In the genomic region with DNA sequence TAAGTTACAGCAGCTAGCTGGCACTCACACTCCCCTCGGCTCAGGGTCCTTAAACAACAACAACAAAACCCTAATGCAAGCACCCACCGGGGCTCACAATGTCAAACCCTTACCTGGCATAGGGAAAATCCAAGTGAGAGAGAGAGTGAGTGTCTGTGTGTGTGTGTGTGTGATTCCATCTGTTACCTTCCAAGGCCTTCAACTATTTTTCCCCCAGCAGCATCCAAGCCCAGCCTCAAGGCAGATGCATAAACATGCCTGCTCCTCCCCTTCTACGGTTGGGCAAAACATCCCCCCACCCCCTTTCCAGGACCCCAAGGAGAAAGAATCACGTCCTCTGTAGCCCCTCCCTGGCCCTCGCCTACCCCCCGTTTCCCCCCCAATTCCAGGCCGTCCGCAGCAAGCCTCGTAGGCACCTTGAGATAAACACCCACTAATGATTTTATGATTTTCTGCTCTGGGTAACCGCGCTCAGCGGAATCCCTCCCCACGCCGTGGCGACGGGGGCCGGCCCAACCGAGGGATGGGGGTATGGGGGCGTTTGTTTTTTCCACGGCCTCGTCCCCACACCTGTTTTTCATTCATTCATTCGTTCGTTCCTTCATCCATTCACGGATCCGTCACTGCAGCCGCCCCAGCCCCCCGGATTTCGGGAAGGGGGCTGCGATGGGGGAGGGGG, we compare ENCODE assay signal across 11 cellular contexts. TPM values are rescaled to one million over a fixed set of nuclear protein-coding genes. Genes with fewer than 3 reads are reported as not detected.
DNase-seq lines count a peak whose midpoint lies in the region; ATAC-seq, FAIRE-seq and TF ChIP-seq lines count a peak whose summit lies in the region.
"Not testable (repeated sequence)": the region's sequence is repeated elsewhere in the genome, so short reads cannot be mapped to it uniquely, and the experiment has no call there.
"Had no signal": no experiment of that assay in that cellular context is flagged by ENCODE, and none has a peak within 500 bp of the region (broad histone marks: within the 10 kb centered on the region; RNA-seq: fewer than 3 reads in every experiment).

No MANE protein-coding gene starts in this region.

- peak overlapping the region; percentile 61 for H3K4me3 ChIP-seq in adipocyte (ENCODE audit: low read length)
- H3K4me3 ChIP-seq in esophagus muscularis mucosa: peak overlapping the region; percentile 70 to 98 (median 80)
- H3K4me3 ChIP-seq in HepG2 (replicated peaks in 1 of 3; ENCODE audit: insufficient read depth in 1 of 3, low read depth in 2 of 3, low read length in 3 of 3): peak overlapping the region; percentile 58 to 80 (median 71)
- H3K4me3 ChIP-seq in tibial nerve: peak overlapping the region; percentile 51 to 88 (median 66)

- H3K4me1 Mint-ChIP-seq in T-helper 1 cell treated with Interleukin-12 subunit alpha and Interleukin-12 subunit beta and Interleukin-4 antibody, amounts not matched to agents 30 μg/mL and 1 μg/mL, for 36 hours (ENCODE audit: low read depth): peaks cover 19% of the 10 kb centered on the region

- 2% methylated on average over 21 of the region's 29 CpGs for WGBS in esophagus muscularis mucosa
- 1% methylated on average over 29 of the region's 29 CpGs for WGBS in HepG2 (ENCODE audit: low lambda C conversion rate)
- 2 to 4% methylated on average over 25 to 27 of the region's 29 CpGs for WGBS in tibial nerve, 2 donors

- peaks cover 31% of the 10 kb centered on the region for H3K79me2 ChIP-seq in HepG2 (ENCODE audit: insufficient read depth, low read length)

- TF ChIP-seq POLR2A in esophagus muscularis mucosa (IDR thresholded peaks at IDR 0.05; ENCODE audit: low read depth); HepG2 (IDR thresholded peaks at IDR 0.05; ENCODE audit: insufficient read depth in 1 of 2, low read depth in 2 of 2, low read length in 2 of 2); tibial nerve (IDR thresholded peaks at IDR 0.05): not testable (repeated sequence)

- CTCF ChIA-PET in HepG2 (lab: Yijun Ruan, JAX; ENCODE audit: low intra/inter-chr PET ratio, low total read pairs): not testable (repeated sequence)

- not testable (repeated sequence) for FAIRE-seq in HepG2 (lab: Jason Lieb, UNC)

- H3K9me3 ChIP-seq in adipocyte (ENCODE audit: control insufficient read depth, low read length); esophagus muscularis mucosa; HepG2 (ENCODE audit: low read length); tibial nerve: not testable (repeated sequence)

- H3K9me3 Mint-ChIP-seq in T-helper 1 cell treated with Interleukin-12 subunit alpha and Interleukin-12 subunit beta and Interleukin-4 antibody, amounts not matched to agents 30 μg/mL and 1 μg/mL, for 36 hours: not testable (repeated sequence)

- not testable (repeated sequence) for H3K36me3 ChIP-seq in adipocyte (ENCODE audit: control insufficient read depth, insufficient read depth, low read length, severe bottlenecking); esophagus muscularis mucosa; HepG2 (replicated peaks in 1 of 2; ENCODE audit: control insufficient read depth in 1 of 2, insufficient read depth in 2 of 2, low read length in 2 of 2); tibial nerve

- H3K27ac ChIP-seq in esophagus muscularis mucosa (replicated peaks in 1 of 4): peak overlapping the region; percentile 75 to 80 (median 78)
- peak overlapping the region; percentile 85 for H3K27ac ChIP-seq in HepG2 (ENCODE audit: extremely low read length, insufficient read depth, low read length)
- H3K27ac ChIP-seq in tibial nerve: peak overlapping the region; percentile 65 to 79 (median 72)

- H3K27me3 Mint-ChIP-seq in T-helper 1 cell treated with Interleukin-12 subunit alpha and Interleukin-12 subunit beta and Interleukin-4 antibody, amounts not matched to agents 30 μg/mL and 1 μg/mL, for 36 hours (ENCODE audit: low read depth): not testable (repeated sequence)

- not testable (repeated sequence) for H4K20me1 ChIP-seq in HepG2 (ENCODE audit: insufficient read depth, low read length)

- H3K4me3 Mint-ChIP-seq in T-helper 1 cell treated with Interleukin-12 subunit alpha and Interleukin-12 subunit beta and Interleukin-4 antibody, amounts not matched to agents 30 μg/mL and 1 μg/mL, for 36 hours: peak overlapping the region; percentile 82

- ATAC-seq in HepG2: peak; percentile 1; the same call in 2 of the 3 replicates

- not testable (repeated sequence) for BruUV-seq in HepG2 (replicated peaks; lab: Mats Ljungman, UMichigan)

- not testable (repeated sequence) for H3K27me3 ChIP-seq in adipocyte (replicated peaks; ENCODE audit: control insufficient read depth, insufficient read depth, low read length); esophagus muscularis mucosa; HepG2 (ENCODE audit: control insufficient read depth in 1 of 2, insufficient read depth in 2 of 2, low read length in 2 of 2); tibial nerve

- not testable (repeated sequence) for H3K36me3 Mint-ChIP-seq in T-helper 1 cell treated with Interleukin-12 subunit alpha and Interleukin-12 subunit beta and Interleukin-4 antibody, amounts not matched to agents 30 μg/mL and 1 μg/mL, for 36 hours (ENCODE audit: low read depth)

- POLR2A ChIA-PET in HepG2 (lab: Yijun Ruan, JAX): interaction anchor here (1.0 kb wide), 2 partner anchors 26 to 65 kb away, joined by 3 to 5 read pairs; no protein-coding TSS in a partner anchor

- not testable (repeated sequence) for H2AFZ ChIP-seq in HepG2 (ENCODE audit: low read length)

- H3K9ac ChIP-seq in adipocyte (ENCODE audit: low read length) (peak overlapping the region; percentile 47), HepG2 (ENCODE audit: insufficient read depth, low read depth, low read length) (peak overlapping the region; percentile 57)

- DNase-seq in DMS79 treated with DMSO at 0.1 percent for 48 hours (lab: John Stamatoyannopoulos, UW) (peak; percentile 22), NCI-H1417 (lab: John Stamatoyannopoulos, UW) (peak in 2 of 3 experiments; percentile 47 to 65), adipocyte (ENCODE audit: low read depth) (peak; percentile 26), HepG2 (ENCODE audit: low spot score) (peak; percentile 23), putamen (ENCODE audit: low spot score) (peak; percentile 34)
- DNase-seq in esophagus muscularis mucosa (ENCODE audit: extremely low spot score); tibial nerve (ENCODE audit: low spot score in 2 of 2): not testable (repeated sequence)

- H3K4me2 ChIP-seq in HepG2 (ENCODE audit: low read depth, low read length): peak overlapping the region; percentile 90

- peak overlapping the region; percentile 65 for H3K27ac Mint-ChIP-seq in T-helper 1 cell treated with Interleukin-12 subunit alpha and Interleukin-12 subunit beta and Interleukin-4 antibody, amounts not matched to agents 30 μg/mL and 1 μg/mL, for 36 hours

- TF ChIP-seq CTCF in esophagus muscularis mucosa (IDR thresholded peaks at IDR 0.05); HepG2 (CRISPR knock-in tag; IDR thresholded peaks at IDR 0.05); tibial nerve (IDR thresholded peaks at IDR 0.05): not testable (repeated sequence)

- not testable (repeated sequence) for H3K4me1 ChIP-seq in adipocyte (ENCODE audit: control insufficient read depth, insufficient read depth, low read length)
- H3K4me1 ChIP-seq in esophagus muscularis mucosa: peaks cover 9 to 44% (median 32%) of the 10 kb centered on the region in 4 donors
- H3K4me1 ChIP-seq in HepG2 (ENCODE audit: insufficient read depth, low read length): peaks cover 50% of the 10 kb centered on the region
- peaks cover 0 to 31% (median 6%) of the 10 kb centered on the region in 4 donors for H3K4me1 ChIP-seq in tibial nerve

- in situ Hi-C loops in HepG2 (cut with HindIII; ENCODE audit: extremely low pct_ligation_motif_present, low pct_unique_long_range_greater_than_20kb): not testable (repeated sequence)

- not testable (repeated sequence) for TF ChIP-seq EP300 in esophagus muscularis mucosa (IDR thresholded peaks at IDR 0.05); HepG2 (IDR thresholded peaks at IDR 0.05; ENCODE audit: low read depth in 2 of 2, low read length in 2 of 2); HepG2 (CRISPR knock-in tag; IDR thresholded peaks at IDR 0.05; ENCODE audit: borderline replicate concordance); tibial nerve (IDR thresholded peaks at IDR 0.05)

- intact Hi-C loops in esophagus muscularis mucosa (cut with DNase I): not testable (repeated sequence)
- intact Hi-C loops in HepG2 (cut with micrococcal nuclease; ENCODE audit: unreplicated experiment): loop anchor here (2.0 kb wide), 1 partner anchor 24 kb away; no protein-coding TSS in a partner anchor

- TF ChIP-seq RAD21 in HepG2 (CRISPR knock-in tag; IDR thresholded peaks at IDR 0.05): not testable (repeated sequence)

RNA-seq across cellular contexts. Expression of gene SPDYE3, which starts 36.4 kb away (rescaled TPM):
- total RNA-seq in esophagus muscularis mucosa (not detected), HepG2 (2016; rRNA removed; fragmentation: Illumina TruSeq; extraction: Trizol) (not detected in 2 replicates), tibial nerve (not detected)
- not detected in 2 replicates for total RNA-seq in HepG2 (2016; cell fraction: cytosol; rRNA removed; fragmentation: Illumina TruSeq; extraction: Trizol; ENCODE audit: low read depth)
- total RNA-seq in HepG2 (2016; cell fraction: insoluble cytoplasmic fraction; rRNA removed; fragmentation: Illumina TruSeq; extraction: Trizol): not detected in 2 replicates
- total RNA-seq in HepG2 (2016; cell fraction: membrane; rRNA removed; fragmentation: Illumina TruSeq; extraction: Trizol): not detected in 2 replicates
- not detected in 2 replicates for total RNA-seq in HepG2 (2016; cell fraction: nucleus; rRNA removed; fragmentation: Illumina TruSeq; extraction: Trizol)
- polyA plus RNA-seq in HepG2 (2011; rRNA removed): not detected in 2 replicates
- polyA plus RNA-seq in HepG2 (2011; cell fraction: cytosol; rRNA removed): not detected in 2 replicates
- not detected in 2 replicates for polyA plus RNA-seq in HepG2 (2011; cell fraction: nucleus; rRNA removed)
- polyA plus RNA-seq in HepG2 (2012): 1.7 and 3.2 TPM in 2 replicates
- polyA plus RNA-seq in HepG2 (2016; cell fraction: cytosol; fragmentation: Illumina TruSeq; extraction: Trizol; ENCODE audit: low read depth): not detected in 2 replicates
- polyA plus RNA-seq in HepG2 (2016; cell fraction: insoluble cytoplasmic fraction; fragmentation: Illumina TruSeq; extraction: Trizol; ENCODE audit: low read depth): not detected in 2 replicates
- not detected in 2 replicates for polyA plus RNA-seq in HepG2 (2016; cell fraction: membrane; fragmentation: Illumina TruSeq; extraction: Trizol; ENCODE audit: low read depth)
- not detected in 2 replicates for polyA plus RNA-seq in HepG2 (2016; cell fraction: nucleus; fragmentation: Illumina TruSeq; extraction: Trizol; ENCODE audit: insufficient read depth, low read depth)
- not detected in 2 replicates for polyA minus RNA-seq in HepG2 (2011; rRNA and poly(A)+ RNA removed; ENCODE audit: low replicate concordance)
- polyA minus RNA-seq in HepG2 (2011; cell fraction: cytosol; rRNA and poly(A)+ RNA removed): not detected in 2 replicates
- not detected in 2 replicates for polyA minus RNA-seq in HepG2 (2011; cell fraction: nucleus; rRNA and poly(A)+ RNA removed)
- total RNA-seq: posterior vena cava, Right ventricle myocardium inferior, ureter had no signal

RNA-seq across cellular contexts. Expression of gene PVRIG, which starts 51.3 kb away (rescaled TPM):
- total RNA-seq in esophagus muscularis mucosa (1 to 10 TPM in 2 of 4 donors, under 1 TPM in 1, not detected in 1; 0.23 to 1.5 (median 1.4) TPM), HepG2 (2016; rRNA removed; fragmentation: Illumina TruSeq; extraction: Trizol) (not detected in 2 replicates), tibial nerve (under 1 TPM in 1 of 4 donors, not detected in 3; 0.78 TPM)
- total RNA-seq in HepG2 (2016; cell fraction: cytosol; rRNA removed; fragmentation: Illumina TruSeq; extraction: Trizol; ENCODE audit: low read depth): not detected in 2 replicates
- total RNA-seq in HepG2 (2016; cell fraction: insoluble cytoplasmic fraction; rRNA removed; fragmentation: Illumina TruSeq; extraction: Trizol): 0.06 TPM in 1 of 2 replicates, not detected in the other
- total RNA-seq in HepG2 (2016; cell fraction: membrane; rRNA removed; fragmentation: Illumina TruSeq; extraction: Trizol): not detected in 2 replicates
- total RNA-seq in HepG2 (2016; cell fraction: nucleus; rRNA removed; fragmentation: Illumina TruSeq; extraction: Trizol): not detected in 2 replicates
- not detected in 2 replicates for polyA plus RNA-seq in HepG2 (2011; rRNA removed)
- not detected in 2 replicates for polyA plus RNA-seq in HepG2 (2011; cell fraction: cytosol; rRNA removed)
- not detected in 2 replicates for polyA plus RNA-seq in HepG2 (2011; cell fraction: nucleus; rRNA removed)
- 0.54 TPM in 1 of 2 replicates, not detected in the other for polyA plus RNA-seq in HepG2 (2012)
- not detected in 2 replicates for polyA plus RNA-seq in HepG2 (2016; cell fraction: cytosol; fragmentation: Illumina TruSeq; extraction: Trizol; ENCODE audit: low read depth)
- not detected in 2 replicates for polyA plus RNA-seq in HepG2 (2016; cell fraction: insoluble cytoplasmic fraction; fragmentation: Illumina TruSeq; extraction: Trizol; ENCODE audit: low read depth)
- polyA plus RNA-seq in HepG2 (2016; cell fraction: membrane; fragmentation: Illumina TruSeq; extraction: Trizol; ENCODE audit: low read depth): not detected in 2 replicates
- not detected in 2 replicates for polyA plus RNA-seq in HepG2 (2016; cell fraction: nucleus; fragmentation: Illumina TruSeq; extraction: Trizol; ENCODE audit: insufficient read depth, low read depth)
- polyA minus RNA-seq in HepG2 (2011; rRNA and poly(A)+ RNA removed; ENCODE audit: low replicate concordance): 1.5 TPM in 1 of 2 replicates, not detected in the other
- polyA minus RNA-seq in HepG2 (2011; cell fraction: cytosol; rRNA and poly(A)+ RNA removed): not detected in 2 replicates
- not detected in 2 replicates for polyA minus RNA-seq in HepG2 (2011; cell fraction: nucleus; rRNA and poly(A)+ RNA removed)
- total RNA-seq: Right ventricle myocardium inferior had no signal
